16 cellular contexts compared by ENCODE assay signal in genomic region chr19:30148039-30148438, GRCh38.
DNase-seq lines count a peak whose midpoint lies in the region; ATAC-seq and TF ChIP-seq lines count a peak whose summit lies in the region.
"Had no signal": no experiment of that assay in that cellular context is flagged by ENCODE, and none has a peak within 500 bp of the region (broad histone marks: within the 10 kb centered on the region; RNA-seq: fewer than 3 reads in every experiment).

No MANE protein-coding gene starts in this region.

- POLR2A ChIA-PET in PC-3 (lab: Charles Lee; ENCODE audit: unreplicated experiment): no interaction called here

- H3K9me2 ChIP-seq in PC-3 (replicated peaks; ENCODE audit: low read length): no peaks in the 10 kb centered on the region

- no peak overlapping the region for H3K9ac ChIP-seq in PC-3 (ENCODE audit: low read length)

- H3K4me1 ChIP-seq in PC-3 (ENCODE audit: insufficient read depth, low read length): peaks cover 13% of the 10 kb centered on the region

- ATAC-seq in PC-3 (peak; percentile 99), HG03097 (IDR thresholded peaks at IDR 0.05; ENCODE audit: low FRiP score, unreplicated experiment) (no peak)
- ATAC-seq: Right ventricle myocardium inferior had no signal

- H3K4me3 Mint-ChIP-seq in Calu3 (ENCODE audit: low read depth, unreplicated experiment): no peak overlapping the region
- H3K4me3 Mint-ChIP-seq: CD4-positive, alpha-beta T cell had no signal

- peaks cover 18% of the 10 kb centered on the region for H3K27me3 Mint-ChIP-seq in Calu3 (ENCODE audit: unreplicated experiment)

- H3K79me2 ChIP-seq in PC-3 (ENCODE audit: low read length): no peaks in the 10 kb centered on the region

- H3K27ac Mint-ChIP-seq in Calu3 (ENCODE audit: unreplicated experiment): no peak overlapping the region
- H3K27ac Mint-ChIP-seq: CD4-positive, alpha-beta T cell had no signal

- H2AFZ ChIP-seq in PC-3 (ENCODE audit: low read length): no peak overlapping the region

- H4K20me1 ChIP-seq in PC-3 (ENCODE audit: low read length): no peaks in the 10 kb centered on the region

- peaks cover 2% of the 10 kb centered on the region for H3K9me3 Mint-ChIP-seq in Calu3 (ENCODE audit: low read depth, unreplicated experiment)
- H3K9me3 Mint-ChIP-seq: CD4-positive, alpha-beta T cell had no signal

- no peak for TF ChIP-seq CTCF in Calu3 (IDR thresholded peaks at IDR 0.05; ENCODE audit: unreplicated experiment)
- TF ChIP-seq CTCF in PC-3 (conservative IDR thresholded peaks at IDR 0.05; ENCODE audit: low read depth, low read length): no peak

- intact Hi-C loops in Calu3 (cut with micrococcal nuclease; ENCODE audit: unreplicated experiment): no loop called here
- intact Hi-C loops in PC-3 (cut with micrococcal nuclease): no loop called here

- H3K36me3 ChIP-seq in PC-3 (ENCODE audit: low read depth, low read length): no peaks in the 10 kb centered on the region

- H3K27me3 ChIP-seq in PC-3 (ENCODE audit: low read length): no peaks in the 10 kb centered on the region

- BruUV-seq in Calu3 (replicated peaks; lab: Mats Ljungman, UMichigan) (no TSS peak), PC-3 (replicated peaks; lab: Mats Ljungman, UMichigan) (no TSS peak)

- no peaks in the 10 kb centered on the region for H3K9me3 ChIP-seq in PC-3 (ENCODE audit: low read length)

- no peak overlapping the region; the same call in 1 of the 2 replicates for H3K27ac ChIP-seq in PC-3 (ENCODE audit: low read length)

- no peak overlapping the region for H3K4me3 ChIP-seq in PC-3 (ENCODE audit: low read length)

- H3F3A ChIP-seq in PC-3 (ENCODE audit: low read length, unreplicated experiment): no peaks in the 10 kb centered on the region

- peak overlapping the region; percentile 63 for H3K4me2 ChIP-seq in PC-3 (ENCODE audit: low read length)

- peaks cover 9% of the 10 kb centered on the region for H3K4me1 Mint-ChIP-seq in Calu3 (ENCODE audit: low read depth, unreplicated experiment)

- CTCF ChIA-PET in Calu3 (lab: Charles Lee) (no interaction called here), PC-3 (lab: Charles Lee) (no interaction called here)

- no peaks in the 10 kb centered on the region for H3K36me3 Mint-ChIP-seq in Calu3 (ENCODE audit: insufficient read depth, unreplicated experiment)

- peak; percentile 16 for DNase-seq in Calu3
- DNase-seq in LoVo (ENCODE audit: low spot score): peak; percentile 2
- peak; percentile 79 for DNase-seq in PC-3
- peak; percentile 1 for DNase-seq in kidney tubule cell (ENCODE audit: low spot score)
- DNase-seq in cortex of kidney (lab: John Stamatoyannopoulos, UW): no peak
- DNase-seq in HT-29 (ENCODE audit: low spot score): no peak
- DNase-seq: ACHN; CD4-positive, alpha-beta T cell; EL; NCI-H1048; NCI-H1930; NCI-H524; NK-92 treated with Interleukin-12 subunit alpha and Interleukin-12 subunit beta, amount 100 ng/mL, for 24 hours; T-helper 2 cell had no signal

Comparison
In these comparisons a context has a peak if more than half of its experiments do, and no peak if none do; other contexts are left out.
1. DNase-seq: peak in Calu3 (single experiment), LoVo (single experiment), PC-3 (single experiment) and kidney tubule cell (single experiment); none in cortex of kidney (single experiment) and HT-29 (single experiment).